25 cellular contexts compared by ENCODE assay signal in the genomic region with DNA sequence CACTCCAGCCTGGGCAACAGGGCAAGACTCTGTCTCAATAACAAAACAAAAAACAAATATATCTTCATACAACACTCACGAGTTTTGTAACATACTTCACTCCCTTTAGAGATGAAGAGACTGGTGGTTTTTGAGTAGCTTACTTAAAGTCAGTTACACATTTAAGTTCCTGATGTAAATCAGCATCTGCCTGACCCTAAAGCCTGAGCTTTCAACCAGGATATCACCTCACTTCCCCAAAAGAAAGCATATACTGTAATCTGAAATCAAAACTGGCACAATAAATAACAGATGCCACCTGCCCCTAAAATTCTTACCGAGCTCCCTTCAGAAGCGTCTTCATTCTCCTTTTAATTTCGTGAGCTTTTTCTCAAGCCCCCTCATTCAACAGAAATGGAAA.
"Had no signal": no experiment of that assay in that cellular context is flagged by ENCODE, and none has a peak within 500 bp of the region (broad histone marks: within the 10 kb centered on the region; RNA-seq: fewer than 3 reads in every experiment).

No MANE protein-coding gene starts in this region.

- H3K36me3 Mint-ChIP-seq: immature natural killer cell; naive thymus-derived CD8-positive, alpha-beta T cell; type B pancreatic cell had no signal

- FAIRE-seq: endothelial cell of umbilical vein, keratinocyte, urothelium cell line had no signal

- H3K4me2 ChIP-seq: neural progenitor cell had no signal

- H3K27me3 Mint-ChIP-seq: type B pancreatic cell had no signal

- H3K4me3 ChIP-seq: colonic mucosa, lung, neural progenitor cell, ovary, right atrium auricular region, sigmoid colon, skin epidermis, suprapubic skin, thyroid gland had no signal

- ATAC-seq: foreskin keratinocyte; left colon; left ventricle myocardium superior; naive thymus-derived CD8-positive, alpha-beta T cell had no signal

- H3K36me3 ChIP-seq: colonic mucosa, neural progenitor cell, ovary, right atrium auricular region, sigmoid colon, suprapubic skin, thyroid gland had no signal

- H3K27ac ChIP-seq: colonic mucosa, foreskin keratinocyte, neural progenitor cell, ovary, right atrium auricular region, sigmoid colon, skin epidermis, suprapubic skin, thyroid gland had no signal

- H3K27ac Mint-ChIP-seq: endodermal cell; immature natural killer cell; naive thymus-derived CD8-positive, alpha-beta T cell; type B pancreatic cell had no signal

- DNase-seq: colonic mucosa; dermis blood vessel endothelial cell; effector CD4-positive, alpha-beta T cell; endodermal cell; erythroblast; foreskin keratinocyte; immature natural killer cell; left colon; left ventricle myocardium superior; naive thymus-derived CD8-positive, alpha-beta T cell; nucleus accumbens; ovary; sigmoid colon; stimulated activated CD4-positive, alpha-beta T cell treated with anti-CD3 and anti-CD28 coated beads, Interleukin-2, amount 100 ng/mL, for 24 hours; stimulated activated naive CD4-positive, alpha-beta T cell treated with Interleukin-2 at 50 U/mL for 16 hours; thyroid gland had no signal

- H3K4me1 ChIP-seq: colonic mucosa, suprapubic skin, thyroid gland had no signal

- H3K4me3 Mint-ChIP-seq: endodermal cell; naive thymus-derived CD8-positive, alpha-beta T cell; neural progenitor cell; type B pancreatic cell had no signal

- H3K9me3 Mint-ChIP-seq: endodermal cell; immature natural killer cell; naive thymus-derived CD8-positive, alpha-beta T cell; type B pancreatic cell had no signal

- H3K9ac ChIP-seq: neural progenitor cell had no signal

- H3K27me3 ChIP-seq: colonic mucosa, foreskin keratinocyte, neural progenitor cell, ovary, right atrium auricular region, sigmoid colon, suprapubic skin, thyroid gland had no signal
